ENCODE assay signal across 1 cellular context in the genomic region with DNA sequence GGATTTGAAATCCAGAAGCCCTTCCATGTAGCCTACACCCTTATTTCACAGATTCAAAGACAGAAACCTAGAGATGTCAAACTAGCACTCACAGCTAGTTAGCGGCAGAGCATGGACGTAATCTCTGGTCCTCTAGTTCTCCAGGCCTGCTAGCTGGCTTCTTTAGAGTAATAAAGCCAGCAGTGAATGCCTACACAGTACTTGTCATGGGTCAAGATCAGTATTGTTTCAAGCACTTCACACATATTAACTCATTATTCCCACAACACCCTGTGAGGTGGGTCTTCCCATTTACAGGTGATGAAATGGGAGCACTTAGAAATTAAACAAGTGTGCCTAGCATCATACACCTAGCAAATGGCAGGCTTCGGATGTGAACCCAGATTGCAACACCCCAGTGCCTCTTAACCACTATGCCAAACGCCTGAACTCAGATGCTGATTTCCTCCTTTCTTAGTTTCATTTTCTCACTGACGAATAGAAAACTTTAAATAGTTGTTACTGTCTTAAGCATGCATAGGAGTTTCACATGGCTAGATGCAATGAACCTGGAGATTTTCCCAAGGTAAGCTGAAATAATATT.
TF ChIP-seq lines count a peak whose summit lies in the region.

No MANE protein-coding gene starts in this region.

TF ChIP-seq in IMR-90, 13 proteins besides CTCF, POLR2A, EP300 and RAD21 (continued from another document):
- TF ChIP-seq ELK1 (IDR thresholded peaks at IDR 0.05; ENCODE audit: borderline replicate concordance, low read depth, low read length) (no peak), FOS (IDR thresholded peaks at IDR 0.05; ENCODE audit: low read depth, low read length) (no peak), MAFK (IDR thresholded peaks at IDR 0.05; ENCODE audit: low read depth, low read length) (no peak), MXI1 (IDR thresholded peaks at IDR 0.05; ENCODE audit: borderline replicate concordance, low read depth, low read length) (no peak), RCOR1 (IDR thresholded peaks at IDR 0.05; ENCODE audit: insufficient replicate concordance, low read length) (no peak), CEBPB (IDR thresholded peaks at IDR 0.05; ENCODE audit: low read depth, low read length) (no peak)
TF ChIP-seq in IMR-90: peak in this region for 0.
